Comparison of ENCODE assay signal across 17 cellular contexts in genomic region chr17:63295288-63295687, GRCh38.
DNase-seq lines count a peak whose midpoint lies in the region; ATAC-seq and TF ChIP-seq lines count a peak whose summit lies in the region.
"Had no signal": no experiment of that assay in that cellular context is flagged by ENCODE, and none has a peak within 500 bp of the region (broad histone marks: within the 10 kb centered on the region; RNA-seq: fewer than 3 reads in every experiment).

No MANE protein-coding gene starts in this region.

- no peaks in the 10 kb centered on the region for H3K9me2 ChIP-seq in hepatocyte (replicated peaks; ENCODE audit: insufficient read depth)

- H3K36me3 ChIP-seq in adipocyte (ENCODE audit: control insufficient read depth, insufficient read depth, low read length, severe bottlenecking), result peaks cover 8% of the 10 kb centered on the region
- H3K36me3 ChIP-seq in hepatocyte (replicated peaks; ENCODE audit: insufficient read depth, low read depth), result no peaks in the 10 kb centered on the region
- no peaks in the 10 kb centered on the region for H3K36me3 ChIP-seq in thoracic aorta
- no peaks in the 10 kb centered on the region for H3K36me3 ChIP-seq in H7 (replicated peaks; ENCODE audit: control insufficient read depth, insufficient read depth, low read length)
- no peaks in the 10 kb centered on the region for H3K36me3 ChIP-seq in breast epithelium

- no peak for TF ChIP-seq POLR2A in breast epithelium (IDR thresholded peaks at IDR 0.05)

- H3K36me3 Mint-ChIP-seq in activated naive CD8-positive, alpha-beta T cell, result peaks cover 34% of the 10 kb centered on the region
- peaks cover 34% of the 10 kb centered on the region for H3K36me3 Mint-ChIP-seq in activated naive CD8-positive, alpha-beta T cell treated with anti-CD3 and anti-CD28 coated beads for 36 hours

- H2AFZ ChIP-seq in hepatocyte, result no peak overlapping the region

- H3K4me3 ChIP-seq in adipocyte (ENCODE audit: low read length), result no peak overlapping the region
- H3K4me3 ChIP-seq in hepatocyte, result no peak overlapping the region
- H3K4me3 ChIP-seq in thoracic aorta, result no peak overlapping the region
- H3K4me3 ChIP-seq in H7 (ENCODE audit: insufficient read depth, low read depth, low read length), result no peak overlapping the region
- H3K4me3 ChIP-seq in breast epithelium, result no peak overlapping the region

- H3K4me1 Mint-ChIP-seq in activated naive CD8-positive, alpha-beta T cell (ENCODE audit: low read depth), result peaks cover 14% of the 10 kb centered on the region
- H3K4me1 Mint-ChIP-seq in activated naive CD8-positive, alpha-beta T cell treated with anti-CD3 and anti-CD28 coated beads for 36 hours, result peaks cover 11% of the 10 kb centered on the region
- H3K4me1 Mint-ChIP-seq: CD14-positive monocyte had no signal

- TF ChIP-seq CTCF in hepatocyte (IDR thresholded peaks at IDR 0.05; ENCODE audit: poor library complexity) (no peak), thoracic aorta (IDR thresholded peaks at IDR 0.05) (no peak), breast epithelium (IDR thresholded peaks at IDR 0.05) (no peak)

- H3K27me3 Mint-ChIP-seq in activated naive CD8-positive, alpha-beta T cell, result no peaks in the 10 kb centered on the region
- no peaks in the 10 kb centered on the region for H3K27me3 Mint-ChIP-seq in activated naive CD8-positive, alpha-beta T cell treated with anti-CD3 and anti-CD28 coated beads for 36 hours

- intact Hi-C loops in breast epithelium (cut with DNase I; ENCODE audit: low total_unique reads), result no loop called here

- H3K27ac Mint-ChIP-seq in activated naive CD8-positive, alpha-beta T cell, result peak overlapping the region; percentile 78
- H3K27ac Mint-ChIP-seq in activated naive CD8-positive, alpha-beta T cell treated with anti-CD3 and anti-CD28 coated beads for 36 hours, result no peak overlapping the region
- H3K27ac Mint-ChIP-seq: CD14-positive monocyte had no signal

- no peaks in the 10 kb centered on the region for H3K79me2 ChIP-seq in hepatocyte

- no peaks in the 10 kb centered on the region for H3K27me3 ChIP-seq in adipocyte (replicated peaks; ENCODE audit: control insufficient read depth, insufficient read depth, low read length)
- no peaks in the 10 kb centered on the region for H3K27me3 ChIP-seq in hepatocyte
- H3K27me3 ChIP-seq in thoracic aorta (replicated peaks; ENCODE audit: insufficient read depth), result no peaks in the 10 kb centered on the region
- H3K27me3 ChIP-seq in H7 (ENCODE audit: control insufficient read depth, insufficient read depth, low read length), result no peaks in the 10 kb centered on the region
- no peaks in the 10 kb centered on the region for H3K27me3 ChIP-seq in breast epithelium

- ATAC-seq in thoracic aorta (ENCODE audit: insufficient number of reproducible peaks, low FRiP score, low read depth), result no peak
- ATAC-seq: HCT116 had no signal

- 23% methylated on average over 2 of the region's 2 CpGs for WGBS in hepatocyte (ENCODE audit: low lambda C conversion rate, missing lambda C conversion rate)

- H4K20me1 ChIP-seq in hepatocyte (ENCODE audit: insufficient read depth, poor library complexity, severe bottlenecking), result no peaks in the 10 kb centered on the region

- no peak overlapping the region for H3K27ac ChIP-seq in hepatocyte
- H3K27ac ChIP-seq in thoracic aorta, result peak overlapping the region; percentile 56 to 76
- no peak overlapping the region for H3K27ac ChIP-seq in breast epithelium

- H3K9me3 ChIP-seq in adipocyte (ENCODE audit: control insufficient read depth, low read length) (peaks cover 20% of the 10 kb centered on the region), hepatocyte (ENCODE audit: low read depth) (no peaks in the 10 kb centered on the region), thoracic aorta (peaks cover 10% of the 10 kb centered on the region), breast epithelium (peaks cover 8 to 16% of the 10 kb centered on the region in 2 donors)

- no peak overlapping the region for H3K4me3 Mint-ChIP-seq in activated naive CD8-positive, alpha-beta T cell
- no peak overlapping the region for H3K4me3 Mint-ChIP-seq in activated naive CD8-positive, alpha-beta T cell treated with anti-CD3 and anti-CD28 coated beads for 36 hours
- H3K4me3 Mint-ChIP-seq: CD14-positive monocyte had no signal

- DNase-seq in activated naive CD8-positive, alpha-beta T cell treated with anti-CD3 and anti-CD28 coated beads for 36 hours, result no peak
- peak; percentile 8 for DNase-seq in adipocyte (ENCODE audit: low read depth)
- peak; percentile 14 for DNase-seq in hepatocyte (ENCODE audit: low spot score)
- no peak for DNase-seq in thoracic aorta (ENCODE audit: low spot score)
- DNase-seq in H7, result no peak
- DNase-seq in breast epithelium (ENCODE audit: low spot score in 2 of 2), result no peak
- no peak for DNase-seq in RPMI8226
- DNase-seq: Calu3, DMS79 treated with DMSO at 0.1 percent for 48 hours, NCI-H1105, NCI-H1694 treated with DMSO at 0.1 percent for 48 hours, NCI-H446 treated with DMSO at 0.1 percent for 48 hours, NCI-H82, SHP77 had no signal

- peaks cover 27% of the 10 kb centered on the region for H3K9me3 Mint-ChIP-seq in activated naive CD8-positive, alpha-beta T cell (ENCODE audit: low read depth)
- H3K9me3 Mint-ChIP-seq in activated naive CD8-positive, alpha-beta T cell treated with anti-CD3 and anti-CD28 coated beads for 36 hours, result peaks cover 29% of the 10 kb centered on the region

- no peak overlapping the region for H3K4me2 ChIP-seq in hepatocyte

- H3K4me1 ChIP-seq in adipocyte (ENCODE audit: control insufficient read depth, insufficient read depth, low read length) (peaks cover 37% of the 10 kb centered on the region), hepatocyte (ENCODE audit: insufficient read depth) (no peaks in the 10 kb centered on the region), thoracic aorta (ENCODE audit: control insufficient read depth in 1 of 2, low read depth in 2 of 2) (peaks cover 34 to 46% of the 10 kb centered on the region in 2 donors), breast epithelium (no peaks in the 10 kb centered on the region)

- no peak overlapping the region for H3K9ac ChIP-seq in adipocyte (ENCODE audit: low read length)

Comparison
In these comparisons a context has a peak if more than half of its experiments do, and no peak if none do; other contexts are left out.
1. DNase-seq: peak in adipocyte (single experiment) and hepatocyte (single experiment); none in activated naive CD8-positive, alpha-beta T cell treated with anti-CD3 and anti-CD28 coated beads for 36 hours (single experiment), thoracic aorta (single experiment), H7 (single experiment), breast epithelium (0 of 2) and RPMI8226 (single experiment).
2. H3K27ac ChIP-seq: peak in thoracic aorta (2 of 2); none in hepatocyte (single experiment) and breast epithelium (0 of 2).